In the genomic region with DNA sequence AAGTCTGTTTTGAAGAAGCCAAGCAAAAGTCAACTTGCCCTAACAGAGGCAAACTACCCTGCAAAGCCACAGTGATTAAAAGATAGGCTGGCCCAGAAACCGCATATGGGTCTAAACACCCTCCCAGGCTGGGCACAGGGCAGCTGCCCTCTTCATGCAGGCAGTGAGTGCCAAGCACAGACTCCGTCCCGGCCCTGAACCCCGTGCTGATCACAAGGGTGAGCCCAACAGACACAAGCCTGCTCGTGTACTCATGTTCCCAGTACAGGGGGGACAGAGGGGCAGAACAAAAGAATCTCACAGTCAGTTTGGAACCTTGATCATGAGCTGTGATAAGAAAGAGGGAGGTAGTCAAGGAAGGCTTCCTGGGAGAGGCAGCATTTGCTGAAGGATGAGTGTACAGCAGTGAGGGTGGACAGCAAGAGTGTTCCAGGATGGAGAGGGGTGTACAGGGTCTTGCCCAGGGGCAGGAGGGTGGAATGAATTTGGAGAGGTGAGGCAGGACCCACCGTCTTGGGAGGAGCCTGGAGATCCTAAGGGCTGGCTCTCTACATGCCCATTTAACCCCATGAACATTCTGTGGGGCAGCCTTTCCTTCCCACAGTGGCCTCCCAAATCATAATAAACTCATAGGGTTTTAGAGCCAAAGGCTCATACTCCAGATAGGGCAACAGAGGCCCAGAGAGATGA, we compare ENCODE assay signal across 27 cellular contexts. TPM values are rescaled to one million over a fixed set of nuclear protein-coding genes. Genes with fewer than 3 reads are reported as not detected.
"Had no signal": no experiment of that assay in that cellular context is flagged by ENCODE, and none has a peak within 500 bp of the region (broad histone marks: within the 10 kb centered on the region; RNA-seq: fewer than 3 reads in every experiment).

No MANE protein-coding gene starts in this region.

- H3K27me3 ChIP-seq: breast epithelium, heart left ventricle, right atrium auricular region, testis had no signal

- FAIRE-seq: astrocyte, endometrium, keratinocyte had no signal

- H3K9me3 ChIP-seq: breast epithelium, heart left ventricle, lower lobe of right lung, psoas muscle, right atrium auricular region, testis had no signal

- H3K4me3 ChIP-seq: breast epithelium, heart left ventricle, lower lobe of right lung, psoas muscle, right atrium auricular region, testis had no signal

- H3K27ac ChIP-seq: breast epithelium, heart left ventricle, lower lobe of right lung, psoas muscle, right atrium auricular region, testis had no signal

- H3K4me1 ChIP-seq: breast epithelium, heart left ventricle, lower lobe of right lung, psoas muscle, right atrium auricular region, testis had no signal

- H3K36me3 ChIP-seq: breast epithelium, heart left ventricle, lower lobe of right lung, right atrium auricular region had no signal

- DNase-seq: activated CD4-positive, alpha-beta T cell treated with anti-CD3 and anti-CD28 coated beads for 4 hours; activated CD4-positive, alpha-beta T cell treated with anti-CD3 and anti-CD28 coated beads, Interleukin-2, amount 50 U/mL, for 48 hours; activated CD4-positive, CD25-positive, alpha-beta regulatory T cell; activated naive CD8-positive, alpha-beta T cell treated with anti-CD3 and anti-CD28 coated beads for 36 hours; cerebellar nuclear complex; cortex of kidney; lower lobe of right lung; mesendoderm; stimulated activated CD4-positive, alpha-beta T cell treated with anti-CD3 and anti-CD28 coated beads, Interleukin-1b, Interleukin-23, amount 100 ng/mL, for 48 hours; T1000; testis; trophoblast cell had no signal

RNA-seq across cellular contexts. Expression of a gene that starts 43.2 kb away (rescaled TPM):
- total RNA-seq: activated naive CD8-positive, alpha-beta T cell treated with anti-CD3 and anti-CD28 coated beads for 36 hours; activated T-helper 1 cell treated with anti-CD3 and anti-CD28 coated beads, Interleukin-12 subunit alpha, Interleukin-12 subunit beta, Interleukin-2, Interleukin-4 antibody, amounts not matched to agents 30 ng/mL and 10 ng/mL and 1 ng/mL, durations not matched to agents 14 hours and 24 hours and 36 hours; astrocyte; breast epithelium; epithelial cell of proximal tubule; fibroblast of villous mesenchyme; heart left ventricle; lower lobe of right lung; mucosa of gallbladder; naive thymus-derived CD4-positive, alpha-beta T cell; osteocyte; psoas muscle; right atrium auricular region; SK-MEL-5; skeletal muscle tissue had no signal
- polyA plus RNA-seq: heart left ventricle; keratinocyte; naive thymus-derived CD4-positive, alpha-beta T cell; psoas muscle had no signal
